Comparison of ENCODE assay signal across 13 cellular contexts in the genomic region with DNA sequence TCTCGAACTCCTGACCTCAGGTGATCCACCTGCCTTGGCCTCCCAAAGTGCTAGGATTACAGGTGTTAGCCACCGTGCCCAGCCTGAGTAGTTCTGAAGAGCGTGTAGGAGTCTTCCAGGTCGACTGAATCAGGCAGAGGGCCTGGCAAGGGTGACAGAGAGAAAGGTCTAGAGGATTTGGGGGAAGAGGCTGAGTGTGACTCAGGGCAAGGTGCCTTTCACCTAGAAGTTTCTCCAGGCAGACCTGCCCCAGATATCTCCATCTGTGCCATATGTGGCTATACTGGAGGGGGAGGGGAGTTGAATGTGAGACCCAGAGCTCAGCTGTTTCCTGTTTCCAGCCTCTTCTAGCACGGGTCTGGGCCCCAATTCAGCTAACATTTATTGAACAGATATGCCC. TPM values are rescaled to one million over a fixed set of nuclear protein-coding genes. Genes with fewer than 3 reads are reported as not detected.
A peak's percentile ranks its signal among the peaks of the same experiment; 100 is the strongest.
DNase-seq lines count a peak whose midpoint lies in the region; ATAC-seq and TF ChIP-seq lines count a peak whose summit lies in the region.
"Had no signal": no experiment of that assay in that cellular context is flagged by ENCODE, and none has a peak within 500 bp of the region (broad histone marks: within the 10 kb centered on the region; RNA-seq: fewer than 3 reads in every experiment).

No MANE protein-coding gene starts in this region.

- DNase-seq in stimulated activated naive CD8-positive, alpha-beta T cell treated with anti-CD3 and anti-CD28 coated beads, Interleukin-15, Interleukin-2, amounts not matched to agents 100 U/mL and 50 U/mL, for 24 hours, result no peak
- no peak for DNase-seq in activated B cell treated with CpG ODN at 0.5 μM for 24 hours
- no peak for DNase-seq in memory B cell (ENCODE audit: low spot score in 2 of 2)
- DNase-seq in NK-92 (lab: John Stamatoyannopoulos, UW; ENCODE audit: unreplicated experiment), result no peak
- no peak for DNase-seq in NCI-H526 treated with DMSO at 0.1 percent for 48 hours (lab: John Stamatoyannopoulos, UW)
- DNase-seq in UCSD-AML1 (lab: John Stamatoyannopoulos, UW; ENCODE audit: unreplicated experiment), result no peak
- DNase-seq: colonic mucosa; midbrain; NCI-H1092 treated with DMSO at 0.1 percent for 48 hours; SIG-M5; stimulated activated CD4-positive, alpha-beta T cell treated with anti-CD3 and anti-CD28 coated beads, Interleukin-1b, Interleukin-23, amount 100 ng/mL, for 48 hours had no signal

- no peaks in the 10 kb centered on the region for H3K36me3 Mint-ChIP-seq in stimulated activated naive CD8-positive, alpha-beta T cell treated with anti-CD3 and anti-CD28 coated beads, Interleukin-15, Interleukin-2, amounts not matched to agents 100 ng/mL and 50 ng/mL, for 24 hours (ENCODE audit: low read depth)
- peaks cover 16% of the 10 kb centered on the region for H3K36me3 Mint-ChIP-seq in activated B cell treated with CpG ODN at 0.5 μM for 24 hours (ENCODE audit: low read depth)
- peaks cover 8% of the 10 kb centered on the region for H3K36me3 Mint-ChIP-seq in memory B cell

- CTCF ChIA-PET in activated B cell treated with CpG ODN at 0.5 μM for 24 hours (lab: Charles Lee), result no interaction called here

- H3K9me3 Mint-ChIP-seq in stimulated activated naive CD8-positive, alpha-beta T cell treated with anti-CD3 and anti-CD28 coated beads, Interleukin-15, Interleukin-2, amounts not matched to agents 100 ng/mL and 50 ng/mL, for 24 hours, result peaks cover 7% of the 10 kb centered on the region
- H3K9me3 Mint-ChIP-seq in activated B cell treated with CpG ODN at 0.5 μM for 24 hours (no peaks in the 10 kb centered on the region), memory B cell (peaks cover 6% of the 10 kb centered on the region)

- H3K27ac Mint-ChIP-seq in stimulated activated naive CD8-positive, alpha-beta T cell treated with anti-CD3 and anti-CD28 coated beads, Interleukin-15, Interleukin-2, amounts not matched to agents 100 ng/mL and 50 ng/mL, for 24 hours, result no peak overlapping the region
- no peak overlapping the region for H3K27ac Mint-ChIP-seq in activated B cell treated with CpG ODN at 0.5 μM for 24 hours
- no peak overlapping the region for H3K27ac Mint-ChIP-seq in memory B cell

- peaks cover 32% of the 10 kb centered on the region for H3K4me1 Mint-ChIP-seq in stimulated activated naive CD8-positive, alpha-beta T cell treated with anti-CD3 and anti-CD28 coated beads, Interleukin-15, Interleukin-2, amounts not matched to agents 100 ng/mL and 50 ng/mL, for 24 hours (ENCODE audit: low read depth)
- H3K4me1 Mint-ChIP-seq in activated B cell treated with CpG ODN at 0.5 μM for 24 hours, result peaks cover 30% of the 10 kb centered on the region
- H3K4me1 Mint-ChIP-seq in memory B cell, result peaks cover 18% of the 10 kb centered on the region

- no peaks in the 10 kb centered on the region for H3K27me3 Mint-ChIP-seq in stimulated activated naive CD8-positive, alpha-beta T cell treated with anti-CD3 and anti-CD28 coated beads, Interleukin-15, Interleukin-2, amounts not matched to agents 100 ng/mL and 50 ng/mL, for 24 hours
- H3K27me3 Mint-ChIP-seq in activated B cell treated with CpG ODN at 0.5 μM for 24 hours (no peaks in the 10 kb centered on the region), memory B cell (no peaks in the 10 kb centered on the region)

- intact Hi-C loops in activated B cell treated with CpG ODN at 0.5 μM for 24 hours (cut with micrococcal nuclease), result loop anchor here (2.0 to 5.0 kb wide), 2 partner anchors 55 to 73 kb away; no protein-coding TSS in a partner anchor

- no peak for ATAC-seq in stimulated activated naive CD8-positive, alpha-beta T cell treated with anti-CD3 and anti-CD28 coated beads, Interleukin-15, Interleukin-2, amounts not matched to agents 100 U/mL and 50 U/mL, for 24 hours
- no peak for ATAC-seq in activated B cell treated with CpG ODN at 0.5 μM for 24 hours (ENCODE audit: low read depth)
- no peak for ATAC-seq in memory B cell (ENCODE audit: low read depth)
- no peak for ATAC-seq in GM21526 (IDR thresholded peaks at IDR 0.05; ENCODE audit: low FRiP score, unreplicated experiment)

- POLR2A ChIA-PET in activated B cell treated with CpG ODN at 0.5 μM for 24 hours (lab: Charles Lee), result interaction anchor here (4.3 kb wide), 1 partner anchor 27 kb away, joined by 65 read pairs; a partner anchor contains a TSS

- TF ChIP-seq CTCF in activated B cell treated with CpG ODN at 0.5 μM for 24 hours (IDR thresholded peaks at IDR 0.05), result no peak

- H3K4me3 Mint-ChIP-seq in stimulated activated naive CD8-positive, alpha-beta T cell treated with anti-CD3 and anti-CD28 coated beads, Interleukin-15, Interleukin-2, amounts not matched to agents 100 ng/mL and 50 ng/mL, for 24 hours, result peak overlapping the region; percentile 96
- H3K4me3 Mint-ChIP-seq in activated B cell treated with CpG ODN at 0.5 μM for 24 hours (peak overlapping the region; percentile 98), memory B cell (peak overlapping the region; percentile 90)

RNA-seq across cellular contexts. Expression of a gene that starts 1.2 kb away (rescaled TPM):
- 27.6 and 32.1 TPM in 2 replicates for total RNA-seq in activated B cell treated with CpG ODN at 0.5 μM for 24 hours

RNA-seq across cellular contexts. Expression of a gene that starts 1.5 kb away (rescaled TPM):
- total RNA-seq in activated B cell treated with CpG ODN at 0.5 μM for 24 hours, result 61.8 and 68.1 TPM in 2 replicates

RNA-seq across cellular contexts. Expression of a gene that starts 7.7 kb away (rescaled TPM):
- total RNA-seq in activated B cell treated with CpG ODN at 0.5 μM for 24 hours, result 1.5 and 2.2 TPM in 2 replicates

RNA-seq across cellular contexts. Expression of a gene that starts 8.1 kb away (rescaled TPM):
- total RNA-seq in activated B cell treated with CpG ODN at 0.5 μM for 24 hours, result 4.5 and 6.2 TPM in 2 replicates

RNA-seq across cellular contexts. Expression of a gene that starts 26.9 kb away (rescaled TPM):
- total RNA-seq in activated B cell treated with CpG ODN at 0.5 μM for 24 hours, result 4.3 and 5.1 TPM in 2 replicates
